8 cellular contexts compared by ENCODE assay signal in the genomic region with DNA sequence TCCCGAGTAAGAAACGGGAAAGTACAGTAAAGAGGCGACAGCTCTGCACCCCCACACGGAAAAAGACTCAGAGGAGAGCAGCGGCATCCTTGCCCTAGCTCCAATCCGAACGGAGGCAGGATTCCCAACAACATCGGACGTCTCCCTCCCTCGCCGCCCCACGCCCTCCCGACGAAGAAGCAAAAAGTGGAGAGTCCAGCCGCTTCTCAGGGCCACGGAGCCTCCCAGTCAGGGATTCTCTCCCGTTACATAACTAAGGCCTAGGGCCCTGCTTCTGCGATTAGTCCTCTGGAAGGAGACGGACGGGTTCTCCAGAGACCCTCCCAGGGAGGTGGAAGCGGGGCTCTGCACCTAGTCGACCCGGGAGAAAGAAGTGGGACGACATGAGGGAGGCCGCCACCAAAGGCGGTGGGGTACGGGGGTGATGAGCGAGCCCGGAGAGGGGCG. TPM values are rescaled to one million over a fixed set of nuclear protein-coding genes. Genes with fewer than 3 reads are reported as not detected.
DNase-seq lines count a peak whose midpoint lies in the region; ATAC-seq and TF ChIP-seq lines count a peak whose summit lies in the region.

No MANE protein-coding gene starts in this region.

- H3K9me3 Mint-ChIP-seq in CD4-positive, CD25-positive, alpha-beta regulatory T cell: no peaks in the 10 kb centered on the region

- H4K20me1 ChIP-seq in PC-9 (ENCODE audit: insufficient read depth) (peaks cover 39% of the 10 kb centered on the region), mammary epithelial cell (ENCODE audit: insufficient read depth, low read length) (no peaks in the 10 kb centered on the region)

- peak overlapping the region; percentile 83 for H3K27ac ChIP-seq in CD4-positive, CD25-positive, alpha-beta regulatory T cell (ENCODE audit: insufficient read depth, low read length, poor library complexity, severe bottlenecking)
- H3K27ac ChIP-seq in PC-9 (peak overlapping the region; percentile 25; the same call in 1 of the 2 replicates), mammary epithelial cell (ENCODE audit: insufficient read depth, low read depth, low read length) (peak overlapping the region; percentile 82), skin epidermis (peak overlapping the region; percentile 66 to 97 (median 89))

- peak overlapping the region in 2 of 3 donors; percentile 94 to 96 for H3K27ac Mint-ChIP-seq in CD4-positive, CD25-positive, alpha-beta regulatory T cell

- POLR2A ChIA-PET in PC-9 (lab: Charles Lee; ENCODE audit: unreplicated experiment): interaction anchor here (0.6 to 0.7 kb wide), 2 partner anchors 152 to 630 kb away, joined by 8 read pairs; no protein-coding TSS in a partner anchor

- H2AFZ ChIP-seq in PC-9 (peak overlapping the region; percentile 97), mammary epithelial cell (ENCODE audit: low read depth, low read length) (peak overlapping the region; percentile 100)

- H3K9me3 ChIP-seq in CD4-positive, CD25-positive, alpha-beta regulatory T cell (ENCODE audit: control insufficient read depth in 2 of 2, low read length in 2 of 2): no peaks in the 10 kb centered on the region
- H3K9me3 ChIP-seq in PC-9 (ENCODE audit: insufficient read depth, low read depth) (no peaks in the 10 kb centered on the region), mammary epithelial cell (replicated peaks; ENCODE audit: insufficient read depth, low read length) (no peaks in the 10 kb centered on the region)

- ATAC-seq in CD4-positive, CD25-positive, alpha-beta regulatory T cell (ENCODE audit: low read depth in 2 of 2): peak; percentile 36 to 47
- peak; percentile 25 for ATAC-seq in GM18873 (IDR thresholded peaks at IDR 0.05; ENCODE audit: low FRiP score, unreplicated experiment)
- peak; percentile 35 for ATAC-seq in HG03095 (IDR thresholded peaks at IDR 0.05; ENCODE audit: unreplicated experiment)

- no peaks in the 10 kb centered on the region for H3F3A ChIP-seq in PC-9 (ENCODE audit: insufficient read depth, low read depth)

- H3K4me2 ChIP-seq in PC-9: peak overlapping the region; percentile 90
- peak overlapping the region; percentile 92 for H3K4me2 ChIP-seq in mammary epithelial cell (ENCODE audit: insufficient read depth, low read depth, low read length)

- H3K27me3 Mint-ChIP-seq in CD4-positive, CD25-positive, alpha-beta regulatory T cell: no peaks in the 10 kb centered on the region

- H3K4me1 ChIP-seq in CD4-positive, CD25-positive, alpha-beta regulatory T cell (ENCODE audit: control insufficient read depth, insufficient read depth, low read length, poor library complexity, severe bottlenecking): peaks cover 24% of the 10 kb centered on the region
- H3K4me1 ChIP-seq in PC-9 (replicated peaks; ENCODE audit: insufficient read depth) (peaks cover 7% of the 10 kb centered on the region), mammary epithelial cell (ENCODE audit: insufficient read depth, low read length) (no peaks in the 10 kb centered on the region)

- peak overlapping the region; percentile 97 for H3K4me3 ChIP-seq in CD4-positive, CD25-positive, alpha-beta regulatory T cell (ENCODE audit: low read depth, low read length)
- H3K4me3 ChIP-seq in PC-9 (peak overlapping the region; percentile 87), mammary epithelial cell (replicated peaks in 1 of 3; ENCODE audit: insufficient read depth in 1 of 3, low read depth in 2 of 3, low read length in 3 of 3) (peak overlapping the region; percentile 85 to 97 (median 93)), skin epidermis (peak overlapping the region; percentile 87 to 100 (median 93))

- H3K36me3 Mint-ChIP-seq in CD4-positive, CD25-positive, alpha-beta regulatory T cell: no peaks in the 10 kb centered on the region

- H3K36me3 ChIP-seq in CD4-positive, CD25-positive, alpha-beta regulatory T cell (ENCODE audit: control insufficient read depth, insufficient read depth, low read length): peaks cover 3% of the 10 kb centered on the region
- H3K36me3 ChIP-seq in PC-9 (ENCODE audit: low read depth): no peaks in the 10 kb centered on the region
- H3K36me3 ChIP-seq in mammary epithelial cell (ENCODE audit: insufficient read depth, low read length): no peaks in the 10 kb centered on the region

- TF ChIP-seq CTCF in PC-9 (conservative IDR thresholded peaks at IDR 0.05) (no peak), mammary epithelial cell (conservative IDR thresholded peaks at IDR 0.05 in 1 of 2, IDR thresholded peaks at IDR 0.05 in 1 of 2; ENCODE audit: extremely low read depth in 1 of 2, insufficient read depth in 1 of 2, low read depth in 1 of 2, low read length in 2 of 2) (no peak)

- BruUV-seq in PC-9 (replicated peaks; lab: Mats Ljungman, UMichigan) (no TSS peak), mammary epithelial cell (replicated peaks; lab: Mats Ljungman, UMichigan) (no TSS peak)

- dilution Hi-C loops in mammary epithelial cell (cut with HindIII; ENCODE audit: low sequenced_read_pairs): loop anchor here (5.0 kb wide), 1 partner anchor 36 kb away; no protein-coding TSS in a partner anchor

- peaks cover 18 to 52% (median 35%) of the 10 kb centered on the region in 4 donors for H3K4me1 Mint-ChIP-seq in CD4-positive, CD25-positive, alpha-beta regulatory T cell

- WGBS in mammary epithelial cell (ENCODE audit: low coverage, missing lambda C conversion rate): 4% methylated on average over 27 of the region's 30 CpGs

- peak overlapping the region; percentile 93 for H3K9ac ChIP-seq in mammary epithelial cell (ENCODE audit: insufficient read depth, low read length)

- intact Hi-C loops in PC-9 (cut with micrococcal nuclease; ENCODE audit: unreplicated experiment): loop anchor here (1.0 kb wide), 1 partner anchor 11 kb away; no protein-coding TSS in a partner anchor
- intact Hi-C loops in mammary epithelial cell (cut with micrococcal nuclease): loop anchor here (2.0 kb wide), 2 partner anchors 29 to 41 kb away; no protein-coding TSS in a partner anchor

- H3K79me2 ChIP-seq in PC-9 (ENCODE audit: low read depth) (peaks cover 55% of the 10 kb centered on the region), mammary epithelial cell (ENCODE audit: insufficient read depth, low read length) (peaks cover 56% of the 10 kb centered on the region)

- CTCF ChIA-PET in PC-9 (lab: Charles Lee): no interaction called here
- CTCF ChIA-PET in mammary epithelial cell (lab: Charles Lee; ENCODE audit: low non-redundant PET): interaction anchor here (0.6 kb wide), 1 partner anchor 633 kb away, joined by 3 read pairs; no protein-coding TSS in a partner anchor

- in situ Hi-C loops in mammary epithelial cell (cut with MboI; ENCODE audit: low sequenced_read_pairs in 2 of 2): no loop called here

- H3K9me2 ChIP-seq in PC-9 (ENCODE audit: insufficient read depth): no peaks in the 10 kb centered on the region

- no peak for DNase-seq in CD4-positive, CD25-positive, alpha-beta regulatory T cell
- DNase-seq in PC-9 (peak in 1 of 2 experiments; percentile 21), mammary epithelial cell (peak; percentile 68), inferior parietal cortex (ENCODE audit: extremely low spot score) (peak; percentile 20), NCI-H1694 (lab: John Stamatoyannopoulos, UW) (no peak)

- H3K27me3 ChIP-seq in CD4-positive, CD25-positive, alpha-beta regulatory T cell (ENCODE audit: control insufficient read depth, insufficient read depth, low read length): no peaks in the 10 kb centered on the region
- H3K27me3 ChIP-seq in PC-9 (ENCODE audit: insufficient read depth, low read depth) (no peaks in the 10 kb centered on the region), mammary epithelial cell (ENCODE audit: insufficient read depth, low read length) (no peaks in the 10 kb centered on the region)

- H3K4me3 Mint-ChIP-seq in CD4-positive, CD25-positive, alpha-beta regulatory T cell: peak overlapping the region; percentile 94 to 100 (median 95)

RNA-seq across cellular contexts. Expression of gene SUMO1, which starts 0.6 kb away (rescaled TPM):
- 84.8 TPM for total RNA-seq in CD4-positive, CD25-positive, alpha-beta regulatory T cell
- 100 to 1,000 TPM; 170 to 254 (median 192) TPM for polyA plus RNA-seq in CD4-positive, CD25-positive, alpha-beta regulatory T cell
- total RNA-seq in PC-9 (2021): 66.3 and 100 TPM in 2 replicates
- 10 to 100 TPM; 95.5 to 98.1 TPM for total RNA-seq in mammary epithelial cell
- polyA plus RNA-seq in mammary epithelial cell: 70.9 TPM
- 78.4 TPM for polyA minus RNA-seq in mammary epithelial cell

RNA-seq across cellular contexts. Expression of gene NOP58, which starts 27.8 kb away (rescaled TPM):
- total RNA-seq in CD4-positive, CD25-positive, alpha-beta regulatory T cell: 312 TPM
- 10 to 100 TPM; 79.2 to 99.4 (median 94.9) TPM for polyA plus RNA-seq in CD4-positive, CD25-positive, alpha-beta regulatory T cell
- 38.2 and 48.5 TPM in 2 replicates for total RNA-seq in PC-9 (2021)
- total RNA-seq in mammary epithelial cell: 10 to 100 TPM; 50.3 to 98.9 TPM
- 51.7 TPM for polyA plus RNA-seq in mammary epithelial cell
- 43.2 TPM for polyA minus RNA-seq in mammary epithelial cell

Comparison
In these comparisons a context has a peak if more than half of its experiments do, and no peak if none do; other contexts are left out.
1. DNase-seq: peak in mammary epithelial cell (single experiment) and inferior parietal cortex (single experiment); none in CD4-positive, CD25-positive, alpha-beta regulatory T cell (0 of 3) and NCI-H1694 (single experiment).
2. H3K27ac ChIP-seq: peak in every context shown above with its lines; median percentile 89 in skin epidermis; 83 in CD4-positive, CD25-positive, alpha-beta regulatory T cell; 82 in mammary epithelial cell; 25 in PC-9.
3. Peak in every context shown above with its lines, with median percentiles within 50 percentile points of each other: ATAC-seq and H3K4me3 ChIP-seq.